In the genomic region with DNA sequence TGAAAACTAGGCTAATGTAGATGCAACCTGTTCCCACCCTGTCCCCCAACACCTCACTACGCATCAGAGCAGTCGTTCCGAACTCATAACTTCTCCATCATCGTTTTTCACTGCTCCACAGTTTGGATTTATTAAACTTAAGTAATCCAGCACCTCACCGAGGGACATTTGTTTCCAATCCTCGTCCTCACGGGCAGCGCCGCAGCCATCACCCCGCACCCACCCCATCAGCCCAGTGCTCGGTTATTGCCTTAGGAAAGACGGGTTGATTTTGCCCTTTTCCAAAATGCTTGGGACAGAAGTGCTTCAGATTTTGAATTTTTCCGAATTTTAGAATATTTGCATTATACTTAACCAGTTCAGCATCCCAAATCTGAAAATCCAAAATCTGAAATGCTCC, we compare ENCODE assay signal across 16 cellular contexts.
A peak's percentile ranks its signal among the peaks of the same experiment; 100 is the strongest.
DNase-seq lines count a peak whose midpoint lies in the region; ATAC-seq and TF ChIP-seq lines count a peak whose summit lies in the region.
"Had no signal": no experiment of that assay in that cellular context is flagged by ENCODE, and none has a peak within 500 bp of the region (broad histone marks: within the 10 kb centered on the region; RNA-seq: fewer than 3 reads in every experiment).

No MANE protein-coding gene starts in this region.

- H3K36me3 ChIP-seq in Peyer's patch (no peaks in the 10 kb centered on the region), RWPE2 (ENCODE audit: low read depth) (no peaks in the 10 kb centered on the region), left lung (peaks cover 0 to 5% of the 10 kb centered on the region in 2 donors), spleen (peaks cover 0 to 6% (median 0%) of the 10 kb centered on the region in 6 donors), MG63 (no peaks in the 10 kb centered on the region)
- H3K36me3 ChIP-seq: BE2C had no signal

- no peaks in the 10 kb centered on the region for H3K4me1 ChIP-seq in Peyer's patch
- no peaks in the 10 kb centered on the region for H3K4me1 ChIP-seq in RWPE2 (ENCODE audit: insufficient read depth, poor library complexity, severe bottlenecking)
- peaks cover 0 to 10% of the 10 kb centered on the region in 2 donors for H3K4me1 ChIP-seq in left lung
- H3K4me1 ChIP-seq in spleen, result peaks cover 0 to 14% (median 10%) of the 10 kb centered on the region in 6 donors
- H3K4me1 ChIP-seq: A549, BE2C had no signal

- TF ChIP-seq CTCF in Peyer's patch (IDR thresholded peaks at IDR 0.05) (no peak), RWPE2 (IDR thresholded peaks at IDR 0.05; ENCODE audit: poor library complexity, severe bottlenecking) (no peak), left lung (IDR thresholded peaks at IDR 0.05) (no peak), spleen (IDR thresholded peaks at IDR 0.05 in 8 of 11, conservative IDR thresholded peaks at IDR 0.05 in 3 of 11) (no peak)

- H3K27ac ChIP-seq in Peyer's patch (no peak overlapping the region), RWPE2 (ENCODE audit: poor library complexity, severe bottlenecking) (no peak overlapping the region), left lung (no peak overlapping the region), spleen (no peak overlapping the region)
- H3K27ac ChIP-seq: A549, C4-2B had no signal

- no peaks in the 10 kb centered on the region for H3K9me3 ChIP-seq in Peyer's patch
- no peaks in the 10 kb centered on the region for H3K9me3 ChIP-seq in RWPE2 (ENCODE audit: severe bottlenecking)
- H3K9me3 ChIP-seq in left lung, result no peaks in the 10 kb centered on the region
- no peaks in the 10 kb centered on the region for H3K9me3 ChIP-seq in spleen
- no peaks in the 10 kb centered on the region for H3K9me3 ChIP-seq in MG63
- H3K9me3 ChIP-seq: A549, BE2C had no signal

- DNase-seq in Peyer's patch, result peak in 2 of 3 donors; percentile 7 to 8
- peak; percentile 29 for DNase-seq in RWPE2 (ENCODE audit: low spot score)
- DNase-seq in left lung, result peak; percentile 9 to 20
- peak; percentile 11 for DNase-seq in spleen
- DNase-seq in DMS153 treated with DMSO at 0.1 percent for 48 hours (lab: John Stamatoyannopoulos, UW; ENCODE audit: unreplicated experiment), result no peak
- DNase-seq in NK-92 (lab: John Stamatoyannopoulos, UW; ENCODE audit: unreplicated experiment), result no peak
- no peak for DNase-seq in MG63
- DNase-seq: BE2C; CD4-positive, alpha-beta memory T cell; DMS79 treated with DMSO at 0.1 percent for 48 hours; EL; GOT3; H9 had no signal

- H3K4me3 ChIP-seq in Peyer's patch, result no peak overlapping the region
- H3K4me3 ChIP-seq in RWPE2 (ENCODE audit: severe bottlenecking), result no peak overlapping the region
- no peak overlapping the region for H3K4me3 ChIP-seq in left lung
- no peak overlapping the region for H3K4me3 ChIP-seq in spleen
- no peak overlapping the region for H3K4me3 ChIP-seq in MG63
- H3K4me3 ChIP-seq: A549 had no signal

- intact Hi-C loops in left lung (cut with DNase I), result no loop called here
- intact Hi-C loops in spleen (cut with DNase I; ENCODE audit: low total_unique reads), result no loop called here

- 92 to 94% (median 94%) methylated on average over 13 of the region's 13 CpGs for WGBS in spleen, 5 donors

- ATAC-seq in RWPE2 (ENCODE audit: low read depth), result no peak
- no peak for ATAC-seq in left lung
- no peak for ATAC-seq in HG02981 (IDR thresholded peaks at IDR 0.05; ENCODE audit: unreplicated experiment)

- H3K27me3 ChIP-seq in Peyer's patch (no peaks in the 10 kb centered on the region), RWPE2 (ENCODE audit: insufficient read depth, poor library complexity, severe bottlenecking) (no peaks in the 10 kb centered on the region), left lung (no peaks in the 10 kb centered on the region), spleen (replicated peaks in 1 of 7) (no peaks in the 10 kb centered on the region), MG63 (no peaks in the 10 kb centered on the region)
- H3K27me3 ChIP-seq: BE2C had no signal

- no peak for TF ChIP-seq POLR2A in Peyer's patch (IDR thresholded peaks at IDR 0.05)
- TF ChIP-seq POLR2A in spleen (IDR thresholded peaks at IDR 0.05), result no peak

Comparison
In these comparisons a context has a peak if more than half of its experiments do, and no peak if none do; other contexts are left out.
1. DNase-seq: peak in Peyer's patch (2 of 3), RWPE2 (single experiment), left lung (2 of 2) and spleen (single experiment); none in DMS153 treated with DMSO at 0.1 percent for 48 hours (single experiment), NK-92 (single experiment) and MG63 (single experiment).